Comparison of ENCODE assay signal across 29 cellular contexts in the genomic region with DNA sequence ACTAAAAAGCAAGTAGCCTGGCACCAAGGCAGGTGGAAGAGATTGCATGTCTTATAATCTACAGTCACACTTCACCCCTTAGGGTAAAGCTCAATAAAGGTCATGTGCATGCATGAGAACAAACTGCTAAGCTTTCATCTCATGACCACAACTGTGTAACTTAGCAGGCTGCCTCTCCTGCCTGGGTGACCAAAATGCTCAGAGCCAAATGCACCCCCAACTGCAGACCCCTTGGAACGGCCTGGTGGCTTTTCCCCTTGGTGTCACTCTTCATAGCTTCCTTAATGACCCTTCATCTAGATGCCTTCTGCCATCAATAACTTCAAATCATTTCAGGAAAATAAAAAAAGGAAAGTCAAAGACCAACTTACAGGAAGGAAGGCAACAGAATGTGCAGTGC.
A peak's percentile ranks its signal among the peaks of the same experiment; 100 is the strongest.
DNase-seq lines count a peak whose midpoint lies in the region; ATAC-seq and TF ChIP-seq lines count a peak whose summit lies in the region.
"Had no signal": no experiment of that assay in that cellular context is flagged by ENCODE, and none has a peak within 500 bp of the region (broad histone marks: within the 10 kb centered on the region; RNA-seq: fewer than 3 reads in every experiment).

No MANE protein-coding gene starts in this region.

- WGBS in adrenal gland, 4 donors = 78 to 80% (median 78%) methylated on average over 1 of the region's 1 CpG

- CTCF ChIA-PET in OCI-LY7 (lab: Charles Lee; ENCODE audit: unreplicated experiment) = no interaction called here

- ATAC-seq in HG02981 (IDR thresholded peaks at IDR 0.05; ENCODE audit: unreplicated experiment) (no peak), HG02571 (IDR thresholded peaks at IDR 0.05; ENCODE audit: unreplicated experiment) (no peak)
- ATAC-seq: CD8-positive, alpha-beta T cell; Panc1 had no signal

- intact Hi-C loops in adrenal gland (cut with DNase I) = no loop called here
- intact Hi-C loops in posterior vena cava (cut with DNase I) = no loop called here
- intact Hi-C loops in OCI-LY7 (cut with micrococcal nuclease; ENCODE audit: unreplicated experiment) = no loop called here

- no peaks in the 10 kb centered on the region for H3K79me2 ChIP-seq in OCI-LY7 (ENCODE audit: insufficient read depth, low read depth, low read length)

- H3K9me3 ChIP-seq in adrenal gland (replicated peaks in 1 of 3) = no peaks in the 10 kb centered on the region
- H3K9me3 ChIP-seq in OCI-LY7 (ENCODE audit: low read length) = no peaks in the 10 kb centered on the region
- H3K9me3 ChIP-seq: Caco-2, HAP-1 had no signal

- H3K4me1 ChIP-seq in adrenal gland (replicated peaks in 1 of 2) (peaks cover 7 to 19% of the 10 kb centered on the region in 2 donors), OCI-LY7 (ENCODE audit: insufficient read depth, low read length, poor library complexity, severe bottlenecking) (no peaks in the 10 kb centered on the region)
- H3K4me1 ChIP-seq: Caco-2, HAP-1 had no signal

- TF ChIP-seq CTCF in adrenal gland (IDR thresholded peaks at IDR 0.05) = no peak
- no peak for TF ChIP-seq CTCF in OCI-LY7 (conservative IDR thresholded peaks at IDR 0.05; ENCODE audit: low read length)

- POLR2A ChIA-PET in OCI-LY7 (lab: Charles Lee) = interaction anchor here (0.6 kb wide), 1 partner anchor 930 kb away, joined by 3 read pairs; no protein-coding TSS in a partner anchor

- H3K27ac ChIP-seq in adrenal gland (no peak overlapping the region), OCI-LY7 (ENCODE audit: low read depth, low read length, poor library complexity, severe bottlenecking) (no peak overlapping the region)
- H3K27ac ChIP-seq: C4-2B, RWPE1, SK-N-MC had no signal

- BruUV-seq in OCI-LY7 (replicated peaks; lab: Mats Ljungman, UMichigan) = no TSS peak

- H3K9me2 ChIP-seq in OCI-LY7 (ENCODE audit: insufficient read depth, low read length) = no peaks in the 10 kb centered on the region

- no peak for TF ChIP-seq POLR2A in adrenal gland (IDR thresholded peaks at IDR 0.05)

- H3K36me3 ChIP-seq in adrenal gland (replicated peaks in 1 of 2) (no peaks in the 10 kb centered on the region), OCI-LY7 (ENCODE audit: insufficient read depth, low read length) (no peaks in the 10 kb centered on the region)
- H3K36me3 ChIP-seq: HAP-1 had no signal

- no peaks in the 10 kb centered on the region for H4K20me1 ChIP-seq in OCI-LY7 (ENCODE audit: insufficient read depth, low read length)

- H3K4me3 ChIP-seq in Jurkat, Clone E6-1 (ENCODE audit: low read length) = no peak overlapping the region
- H3K4me3 ChIP-seq in adrenal gland (no peak overlapping the region), OCI-LY7 (ENCODE audit: low read depth, low read length, poor library complexity, severe bottlenecking) (no peak overlapping the region)
- H3K4me3 ChIP-seq: HAP-1, SK-N-MC had no signal

- peak; percentile 6 for DNase-seq in activated effector memory CD4-positive, alpha-beta T cell treated with anti-CD3 and anti-CD28 coated beads, Interleukin-2, amount 50 U/mL, for 16 hours
- no peak for DNase-seq in activated effector memory CD4-positive, alpha-beta T cell treated with Interleukin-2 at 50 U/mL for 16 hours
- peak; percentile 25 for DNase-seq in Jurkat, Clone E6-1 (ENCODE audit: low read depth, low spot score)
- DNase-seq in adrenal gland (peak in 4 of 7 donors; percentile 9 to 33 (median 10)), posterior vena cava (ENCODE audit: low spot score) (peak; percentile 46), OCI-LY7 (ENCODE audit: low spot score) (no peak)
- DNase-seq: AML-193, Caco-2, EL, GDM1, GOT3, HFFc6, KG1, MM.1S, NCI-H1048, NCI-H1417, NCI-H1694, NCI-H2029 treated with DMSO at 0.1 percent for 48 hours, NCI-H510A, NCI-H69, SHP77 had no signal

- H3K27me3 ChIP-seq in adrenal gland = no peaks in the 10 kb centered on the region

- no peak overlapping the region for H2AFZ ChIP-seq in OCI-LY7 (ENCODE audit: low read length)

- no peak overlapping the region for H3K4me2 ChIP-seq in OCI-LY7 (ENCODE audit: low read length)

Comparison
In these comparisons a context has a peak if more than half of its experiments do, and no peak if none do; other contexts are left out.
1. DNase-seq: peak in activated effector memory CD4-positive, alpha-beta T cell treated with anti-CD3 and anti-CD28 coated beads, Interleukin-2, amount 50 U/mL, for 16 hours (single experiment), Jurkat, Clone E6-1 (single experiment), adrenal gland (4 of 7) and posterior vena cava (single experiment); none in activated effector memory CD4-positive, alpha-beta T cell treated with Interleukin-2 at 50 U/mL for 16 hours (single experiment) and OCI-LY7 (single experiment).